13 cellular contexts compared by ENCODE assay signal in the genomic region with DNA sequence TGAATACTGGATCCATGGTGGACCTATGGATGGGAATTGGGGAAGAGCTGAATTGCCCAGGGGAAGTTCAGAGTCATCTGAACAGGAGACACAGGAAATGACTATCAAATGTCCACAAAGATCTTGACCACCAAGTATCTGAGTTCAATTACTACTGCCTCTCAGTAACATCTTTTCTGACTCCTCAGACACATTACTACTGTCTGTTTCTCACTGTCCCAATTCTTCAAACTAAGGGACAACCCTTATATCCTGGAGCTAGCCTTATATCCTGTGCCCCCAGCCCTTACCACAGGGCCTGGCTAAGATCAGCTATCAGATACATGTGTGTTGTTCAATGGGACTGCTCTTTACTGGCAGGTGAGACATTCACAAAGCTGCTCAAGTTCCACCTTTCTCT. TPM values are rescaled to one million over a fixed set of nuclear protein-coding genes. Genes with fewer than 3 reads are reported as not detected.
DNase-seq lines count a peak whose midpoint lies in the region; ATAC-seq, FAIRE-seq and TF ChIP-seq lines count a peak whose summit lies in the region.
"Had no signal": no experiment of that assay in that cellular context is flagged by ENCODE, and none has a peak within 500 bp of the region (broad histone marks: within the 10 kb centered on the region; RNA-seq: fewer than 3 reads in every experiment).

No MANE protein-coding gene starts in this region.

- no peak overlapping the region for H3K27ac ChIP-seq in right atrium auricular region
- no peak overlapping the region for H3K27ac ChIP-seq in heart left ventricle
- H3K27ac ChIP-seq in HL-60 (replicated peaks), result peak overlapping the region; percentile 71
- H3K27ac ChIP-seq in RWPE2 (ENCODE audit: poor library complexity, severe bottlenecking), result no peak overlapping the region
- H3K27ac ChIP-seq: BLaER1 treated with 17β-estradiol and CSF1 and Interleukin-3, amounts not matched to agents 10 nM and 100 nM had no signal

- H3K27me3 ChIP-seq in right atrium auricular region (peaks cover 0 to 3% of the 10 kb centered on the region in 2 donors), heart left ventricle (peaks cover 0 to 8% (median 0%) of the 10 kb centered on the region in 9 donors), HL-60 (ENCODE audit: insufficient read depth, poor library complexity, severe bottlenecking) (no peaks in the 10 kb centered on the region), RWPE2 (ENCODE audit: insufficient read depth, poor library complexity, severe bottlenecking) (no peaks in the 10 kb centered on the region)
- H3K27me3 ChIP-seq: BLaER1 treated with 17β-estradiol and CSF1 and Interleukin-3, amounts not matched to agents 10 nM and 100 nM had no signal

- H3K27ac Mint-ChIP-seq in mesothelial cell of epicardium, result no peak overlapping the region
- H3K27ac Mint-ChIP-seq: CD4-positive, CD25-positive, alpha-beta regulatory T cell had no signal

- H3K4me3 ChIP-seq in right atrium auricular region (no peak overlapping the region), heart left ventricle (no peak overlapping the region), HL-60 (replicated peaks; ENCODE audit: insufficient read depth, low read length) (no peak overlapping the region), RWPE2 (ENCODE audit: severe bottlenecking) (no peak overlapping the region)
- H3K4me3 ChIP-seq: BLaER1 treated with 17β-estradiol and CSF1 and Interleukin-3, amounts not matched to agents 10 nM and 100 nM had no signal

- ATAC-seq in heart left ventricle (no peak), RWPE2 (ENCODE audit: low read depth) (no peak)

- peaks cover 61% of the 10 kb centered on the region for H3K27me3 Mint-ChIP-seq in mesothelial cell of epicardium (ENCODE audit: low read depth)

- FAIRE-seq in GM19239 (lab: Jason Lieb, UNC), result no peak
- FAIRE-seq: GM18507, H54 had no signal

- peaks cover 3% of the 10 kb centered on the region for H3K9me3 Mint-ChIP-seq in mesothelial cell of epicardium

- no peaks in the 10 kb centered on the region for H3K4me1 Mint-ChIP-seq in mesothelial cell of epicardium

- H3K36me3 ChIP-seq in right atrium auricular region (no peaks in the 10 kb centered on the region), heart left ventricle (no peaks in the 10 kb centered on the region), RWPE2 (ENCODE audit: low read depth) (no peaks in the 10 kb centered on the region)
- H3K36me3 ChIP-seq: BLaER1 treated with 17β-estradiol and CSF1 and Interleukin-3, amounts not matched to agents 10 nM and 100 nM had no signal

- H3K4me3 Mint-ChIP-seq in mesothelial cell of epicardium, result no peak overlapping the region

- no peaks in the 10 kb centered on the region for H3K9me3 ChIP-seq in right atrium auricular region
- no peaks in the 10 kb centered on the region for H3K9me3 ChIP-seq in heart left ventricle
- H3K9me3 ChIP-seq in RWPE2 (ENCODE audit: severe bottlenecking), result no peaks in the 10 kb centered on the region

- no peaks in the 10 kb centered on the region for H3K36me3 Mint-ChIP-seq in mesothelial cell of epicardium
- H3K36me3 Mint-ChIP-seq: CD4-positive, CD25-positive, alpha-beta regulatory T cell had no signal

- no peaks in the 10 kb centered on the region for H3K4me1 ChIP-seq in right atrium auricular region
- H3K4me1 ChIP-seq in heart left ventricle, result peaks cover 0 to 11% (median 0%) of the 10 kb centered on the region in 12 donors
- no peaks in the 10 kb centered on the region for H3K4me1 ChIP-seq in RWPE2 (ENCODE audit: insufficient read depth, poor library complexity, severe bottlenecking)

- TF ChIP-seq POLR2A in heart left ventricle (IDR thresholded peaks at IDR 0.05), result no peak

- intact Hi-C loops in heart left ventricle (cut with DNase I), result loop anchor here in 3 of 10 donors (10.0 kb wide), 2 partner anchors 313 to 463 kb away; no protein-coding TSS in a partner anchor

- DNase-seq in right atrium auricular region (ENCODE audit: low spot score) (peak; percentile 5), heart left ventricle (no peak), HL-60 (ENCODE audit: low read depth in 1 of 2, low spot score in 1 of 2) (no peak), RWPE2 (ENCODE audit: low spot score) (peak; percentile 6), mesothelial cell of epicardium (ENCODE audit: low spot score in 2 of 2, unreplicated experiment in 2 of 2) (no peak), GM19239 (ENCODE audit: insufficient read length, low spot score) (no peak), ureter (ENCODE audit: low spot score) (no peak)
- DNase-seq: ACHN; CD4-positive, CD25-positive, alpha-beta regulatory T cell; DMS 273 treated with DMSO at 0.1 percent for 48 hours had no signal

- TF ChIP-seq CTCF in right atrium auricular region (IDR thresholded peaks at IDR 0.05) (no peak), heart left ventricle (IDR thresholded peaks at IDR 0.05) (no peak), HL-60 (IDR thresholded peaks at IDR 0.05; ENCODE audit: insufficient read depth, low read length) (no peak), RWPE2 (IDR thresholded peaks at IDR 0.05; ENCODE audit: poor library complexity, severe bottlenecking) (no peak), mesothelial cell of epicardium (IDR thresholded peaks at IDR 0.05; ENCODE audit: unreplicated experiment) (no peak)

RNA-seq across cellular contexts. Expression of gene IREB2, which starts 10.0 kb away (rescaled TPM):
- 10 to 100 TPM; 14.5 to 16.3 TPM for total RNA-seq in right atrium auricular region
- 10 to 100 TPM; 12.9 to 50.0 (median 30.0) TPM for total RNA-seq in heart left ventricle
- 10 to 100 TPM in 1 of 2 donors, 1 to 10 TPM in 1; 6.3 to 13.3 TPM for polyA plus RNA-seq in heart left ventricle
- 84.9 to 105 TPM (median 90.1 TPM) in 3 replicates for total RNA-seq in mesothelial cell of epicardium
- 57.8 TPM for total RNA-seq in ureter

Comparison
In these comparisons a context has a peak if more than half of its experiments do, and no peak if none do; other contexts are left out.
1. DNase-seq: peak in right atrium auricular region (single experiment) and RWPE2 (single experiment); none in heart left ventricle (0 of 5), HL-60 (0 of 2), mesothelial cell of epicardium (0 of 2), GM19239 (single experiment) and ureter (single experiment).